In genomic region chr5:65926893-65927292, GRCh38 we compare ENCODE assay signal across 8 cellular contexts. TPM values are rescaled to one million over a fixed set of nuclear protein-coding genes. Genes with fewer than 3 reads are reported as not detected.
DNase-seq lines count a peak whose midpoint lies in the region; ATAC-seq, FAIRE-seq and TF ChIP-seq lines count a peak whose summit lies in the region.

No MANE protein-coding gene starts in this region.

- H3K23ac ChIP-seq in mesendoderm (ENCODE audit: low read length) = no peak overlapping the region

- no peak overlapping the region for H2BK15ac ChIP-seq in mesendoderm (replicated peaks; ENCODE audit: low read depth)

- ATAC-seq in HG03460 (IDR thresholded peaks at IDR 0.05; ENCODE audit: unreplicated experiment) = no peak
- ATAC-seq in GM21825 (IDR thresholded peaks at IDR 0.05; ENCODE audit: unreplicated experiment) = no peak
- ATAC-seq in HG02610 (IDR thresholded peaks at IDR 0.05; ENCODE audit: unreplicated experiment) = no peak

- DNase-seq in NCI-H69 (lab: John Stamatoyannopoulos, UW) (peak; percentile 57), bronchial epithelial cell (ENCODE audit: low read depth) (peak; percentile 22), mesendoderm (no peak), uterus (no peak)

- no peak for TF ChIP-seq CTCF in bronchial epithelial cell (IDR thresholded peaks at IDR 0.05; ENCODE audit: insufficient read depth, low read length, severe bottlenecking)
- no peak for TF ChIP-seq CTCF in uterus (IDR thresholded peaks at IDR 0.05)

- no peak overlapping the region for H4K8ac ChIP-seq in mesendoderm (ENCODE audit: low read depth, low read length)

- peaks cover 19% of the 10 kb centered on the region; the same call in 1 of the 2 replicates for H3K4me1 ChIP-seq in ES-I3 (ENCODE audit: insufficient read depth, low read length)
- H3K4me1 ChIP-seq in mesendoderm (ENCODE audit: control insufficient read depth, low read depth, low read length) = no peaks in the 10 kb centered on the region
- no peaks in the 10 kb centered on the region for H3K4me1 ChIP-seq in uterus

- no peaks in the 10 kb centered on the region for H3K9me3 ChIP-seq in ES-I3 (ENCODE audit: control insufficient read depth, insufficient read depth, low read length)
- no peaks in the 10 kb centered on the region for H3K9me3 ChIP-seq in uterus

- H2BK5ac ChIP-seq in mesendoderm (ENCODE audit: low read length) = no peak overlapping the region

- no peak for TF ChIP-seq POLR2A in uterus (IDR thresholded peaks at IDR 0.05)

- peak overlapping the region; percentile 98 for H3K9ac ChIP-seq in ES-I3 (ENCODE audit: low read depth, low read length)
- peak overlapping the region; percentile 96 for H3K9ac ChIP-seq in mesendoderm (ENCODE audit: low read length)

- FAIRE-seq in bronchial epithelial cell (lab: Jason Lieb, UNC) = no peak

- H3K4ac ChIP-seq in mesendoderm (ENCODE audit: low read depth, low read length) = peak overlapping the region; percentile 40

- H3K79me1 ChIP-seq in mesendoderm (ENCODE audit: low read length) = no peaks in the 10 kb centered on the region

- H3K56ac ChIP-seq in mesendoderm (ENCODE audit: low read length) = peak overlapping the region; percentile 100

- peak overlapping the region; percentile 94 for H3K4me3 ChIP-seq in bronchial epithelial cell (ENCODE audit: low read depth, low read length)
- peak overlapping the region; percentile 93 for H3K4me3 ChIP-seq in mesendoderm (ENCODE audit: low read length)
- peak overlapping the region; percentile 92 to 96 for H3K4me3 ChIP-seq in uterus

- H3K4me2 ChIP-seq in mesendoderm (ENCODE audit: low read length) = peak overlapping the region; percentile 66

- H3K18ac ChIP-seq in mesendoderm (ENCODE audit: low read length) = peak overlapping the region; percentile 61

- no peak overlapping the region for H2AK5ac ChIP-seq in mesendoderm (ENCODE audit: low read length)

- intact Hi-C loops in uterus (cut with DNase I; ENCODE audit: low total_unique reads) = no loop called here

- peaks cover 32% of the 10 kb centered on the region for H3K79me2 ChIP-seq in mesendoderm (ENCODE audit: control insufficient read depth, insufficient read depth, low read length)

- H4K5ac ChIP-seq in mesendoderm (ENCODE audit: low read length) = no peak overlapping the region

- H3K36me3 ChIP-seq in ES-I3 (ENCODE audit: insufficient read depth, low read length) (no peaks in the 10 kb centered on the region), bronchial epithelial cell (ENCODE audit: control insufficient read depth, insufficient read depth, low read length) (no peaks in the 10 kb centered on the region), mesendoderm (ENCODE audit: control insufficient read depth, insufficient read depth, low read length) (no peaks in the 10 kb centered on the region), uterus (no peaks in the 10 kb centered on the region)

- H3K27me3 ChIP-seq in bronchial epithelial cell (ENCODE audit: control insufficient read depth, insufficient read depth, low read length) (no peaks in the 10 kb centered on the region), mesendoderm (ENCODE audit: insufficient read depth, low read length, poor library complexity) (peaks cover 5% of the 10 kb centered on the region), uterus (no peaks in the 10 kb centered on the region)

- no peak overlapping the region for H2BK120ac ChIP-seq in mesendoderm (ENCODE audit: low read depth, low read length)

- WGBS in mesendoderm (ENCODE audit: extremely low coverage, insufficient coverage, low lambda C conversion rate) = no CpG with 5 or more reads among the region's 16 CpGs

- H3K27ac ChIP-seq in mesendoderm (ENCODE audit: low read depth, low read length) (peak overlapping the region; percentile 99), uterus (peak overlapping the region; percentile 99 to 100)

RNA-seq across cellular contexts. Expression of gene ERBIN, which starts 0.5 kb away (rescaled TPM):
- total RNA-seq in bronchial epithelial cell (46.1 and 55.7 TPM in 2 replicates), uterus (100 to 1,000 TPM in 1 of 4 donors, 10 to 100 TPM in 3; 26.1 to 159 (median 81.8) TPM)
- 20.2 TPM for polyA plus RNA-seq in mesendoderm (2013, experiment 1 of 2)
- polyA plus RNA-seq in mesendoderm (2013, experiment 2 of 2) = 21.1 TPM

Comparison
In these comparisons a context has a peak if more than half of its experiments do, and no peak if none do; other contexts are left out.
1. DNase-seq: peak in NCI-H69 (single experiment) and bronchial epithelial cell (single experiment); none in mesendoderm (single experiment) and uterus (0 of 2).
2. Peak in every context shown above with its lines, with median percentiles within 50 percentile points of each other: H3K4me3 ChIP-seq.